Comparison of ENCODE assay signal across 11 cellular contexts in genomic region chr17:59368218-59368857, GRCh38. TPM values are rescaled to one million over a fixed set of nuclear protein-coding genes. Genes with fewer than 3 reads are reported as not detected.
DNase-seq lines count a peak whose midpoint lies in the region; ATAC-seq, FAIRE-seq and TF ChIP-seq lines count a peak whose summit lies in the region.
"Had no signal": no experiment of that assay in that cellular context is flagged by ENCODE, and none has a peak within 500 bp of the region (broad histone marks: within the 10 kb centered on the region; RNA-seq: fewer than 3 reads in every experiment).

No MANE protein-coding gene starts in this region.

- H3K4me3 ChIP-seq in WERI-Rb-1 (ENCODE audit: low read depth, low read length) (no peak overlapping the region), kidney (ENCODE audit: low read length in 2 of 2) (no peak overlapping the region)

- intact Hi-C loops in kidney (cut with DNase I) = no loop called here

- H3K36me3 ChIP-seq in WERI-Rb-1 (no peaks in the 10 kb centered on the region), kidney (ENCODE audit: control insufficient read depth in 1 of 2, insufficient read depth in 2 of 2, low read length in 2 of 2) (no peaks in the 10 kb centered on the region)

- FAIRE-seq in kidney (lab: Jason Lieb, UNC) = no peak

- H3K9ac ChIP-seq in kidney (ENCODE audit: low read length in 2 of 2) = peak overlapping the region in 1 of 2 donors; percentile 5

- TF ChIP-seq CTCF in C4-2B (conservative IDR thresholded peaks at IDR 0.05) (no peak), WERI-Rb-1 (IDR thresholded peaks at IDR 0.05; ENCODE audit: low read depth, low read length) (no peak), kidney (IDR thresholded peaks at IDR 0.05; ENCODE audit: borderline replicate concordance, extremely low read depth, insufficient read depth) (no peak)

- no peaks in the 10 kb centered on the region for H3K27me3 ChIP-seq in WERI-Rb-1 (ENCODE audit: insufficient read depth, low read depth, severe bottlenecking)

- DNase-seq in WERI-Rb-1 = no peak
- DNase-seq in kidney = no peak
- DNase-seq in renal cortical epithelial cell (ENCODE audit: low read depth) = peak; percentile 25
- DNase-seq in NOMO-1 treated with DMSO at 0.1 percent for 48 hours (lab: John Stamatoyannopoulos, UW; ENCODE audit: unreplicated experiment) = no peak
- no peak for DNase-seq in NCI-H2029 treated with DMSO at 0.1 percent for 48 hours (lab: John Stamatoyannopoulos, UW)
- no peak for DNase-seq in SHP77 (lab: John Stamatoyannopoulos, UW)
- DNase-seq: activated CD4-positive, alpha-beta T cell treated with anti-CD3 and anti-CD28 coated beads, Interleukin-2, amount 10 ng/mL, durations not matched to agents 7 days and 5 days; activated naive CD4-positive, alpha-beta T cell treated with anti-CD3 and anti-CD28 coated beads, Interleukin-2, amount 10 ng/mL, durations not matched to agents 7 days and 5 days; NCI-H1048 had no signal

- H3K27ac ChIP-seq in C4-2B = peak overlapping the region; percentile 94
- H3K27ac ChIP-seq in WERI-Rb-1 = peak overlapping the region; percentile 97
- H3K27ac ChIP-seq in kidney (ENCODE audit: low read depth in 2 of 2, low read length in 2 of 2) = peak overlapping the region; percentile 85 to 92

- peaks cover 75 to 93% of the 10 kb centered on the region in 2 donors for H3K4me1 ChIP-seq in kidney (ENCODE audit: control insufficient read depth in 1 of 2, insufficient read depth in 1 of 2, low read depth in 1 of 2, low read length in 2 of 2)

- H3K9me3 ChIP-seq in WERI-Rb-1 (ENCODE audit: severe bottlenecking) = no peaks in the 10 kb centered on the region
- H3K9me3 ChIP-seq in kidney (ENCODE audit: control insufficient read depth in 1 of 2, low read length in 2 of 2) = no peaks in the 10 kb centered on the region

- ATAC-seq in HG03097 (IDR thresholded peaks at IDR 0.05; ENCODE audit: low FRiP score, unreplicated experiment) = no peak

RNA-seq across cellular contexts. Expression of gene YPEL2, which starts 36.9 kb away (rescaled TPM):
- 53.6 TPM for total RNA-seq in kidney
- polyA plus RNA-seq in kidney (ENCODE audit: insufficient read depth, low read depth, low replicate concordance) = 9.0 TPM
- 14.2 and 37.3 TPM in 2 replicates for total RNA-seq in renal cortical epithelial cell
